In genomic region chr12:96766232-96766631, GRCh38 we compare ENCODE assay signal across 21 cellular contexts.
DNase-seq lines count a peak whose midpoint lies in the region; ATAC-seq and TF ChIP-seq lines count a peak whose summit lies in the region.
"Had no signal": no experiment of that assay in that cellular context is flagged by ENCODE, and none has a peak within 500 bp of the region (broad histone marks: within the 10 kb centered on the region; RNA-seq: fewer than 3 reads in every experiment).

No MANE protein-coding gene starts in this region.

- no peaks in the 10 kb centered on the region for H3K9me3 Mint-ChIP-seq in endothelial cell (ENCODE audit: unreplicated experiment)
- H3K9me3 Mint-ChIP-seq: activated CD4-positive, alpha-beta T cell treated with anti-CD3 and anti-CD28 coated beads, Interleukin-2, amount 10 ng/mL, durations not matched to agents 7 days and 5 days; activated naive CD8-positive, alpha-beta T cell treated with anti-CD3 and anti-CD28 coated beads, Interleukin-2, amount 50 U/mL, for 24 hours; activated T-cell treated with anti-CD3 and anti-CD28 coated beads, Interleukin-2, amount 50 U/mL, for 72 hours; type B pancreatic cell had no signal

- in situ Hi-C loops in ACHN (cut with HindIII; ENCODE audit: low pct_ligation_motif_present, low pct_unique_long_range_greater_than_20kb, low sequenced_read_pairs): loop anchor here (25.0 kb wide), 1 partner anchor 104 kb away; no protein-coding TSS in a partner anchor

- no peaks in the 10 kb centered on the region for H3K36me3 Mint-ChIP-seq in endothelial cell (ENCODE audit: low read depth, unreplicated experiment)
- H3K36me3 Mint-ChIP-seq: type B pancreatic cell had no signal

- H3K4me3 ChIP-seq in choroid plexus epithelial cell (ENCODE audit: low read depth, low read length): no peak overlapping the region
- H3K4me3 ChIP-seq: skin epidermis had no signal

- peaks cover 2% of the 10 kb centered on the region for H3K27me3 Mint-ChIP-seq in endothelial cell (ENCODE audit: unreplicated experiment)
- H3K27me3 Mint-ChIP-seq: activated CD4-positive, alpha-beta T cell treated with anti-CD3 and anti-CD28 coated beads, Interleukin-2, amount 10 ng/mL, durations not matched to agents 7 days and 5 days; type B pancreatic cell had no signal

- H3K27ac Mint-ChIP-seq in endothelial cell (ENCODE audit: unreplicated experiment): no peak overlapping the region
- H3K27ac Mint-ChIP-seq: activated CD4-positive, alpha-beta T cell treated with anti-CD3 and anti-CD28 coated beads, Interleukin-2, amount 10 ng/mL, durations not matched to agents 7 days and 5 days; activated naive CD8-positive, alpha-beta T cell treated with anti-CD3 and anti-CD28 coated beads, Interleukin-2, amount 50 U/mL, for 24 hours; B cell; type B pancreatic cell had no signal

- no peaks in the 10 kb centered on the region for H3K4me1 Mint-ChIP-seq in endothelial cell (ENCODE audit: unreplicated experiment)
- H3K4me1 Mint-ChIP-seq: activated CD4-positive, alpha-beta T cell treated with anti-CD3 and anti-CD28 coated beads, Interleukin-2, amount 10 ng/mL, durations not matched to agents 7 days and 5 days; activated naive CD8-positive, alpha-beta T cell treated with anti-CD3 and anti-CD28 coated beads, Interleukin-2, amount 50 U/mL, for 24 hours; B cell had no signal

- no peak overlapping the region for H3K4me3 Mint-ChIP-seq in endothelial cell (ENCODE audit: unreplicated experiment)
- H3K4me3 Mint-ChIP-seq: activated CD4-positive, alpha-beta T cell treated with anti-CD3 and anti-CD28 coated beads, Interleukin-2, amount 10 ng/mL, durations not matched to agents 7 days and 5 days; activated naive CD8-positive, alpha-beta T cell treated with anti-CD3 and anti-CD28 coated beads, Interleukin-2, amount 50 U/mL, for 24 hours; activated T-cell treated with anti-CD3 and anti-CD28 coated beads, Interleukin-2, amount 50 U/mL, for 72 hours; B cell; type B pancreatic cell had no signal

- DNase-seq in ACHN (peak; percentile 31), Daoy (ENCODE audit: low read depth) (peak; percentile 10), NCI-H146 treated with DMSO at 0.1 percent for 48 hours (lab: John Stamatoyannopoulos, UW; ENCODE audit: unreplicated experiment) (peak; percentile 9), choroid plexus epithelial cell (ENCODE audit: low read depth) (peak; percentile 5), NCI-H1417 (lab: John Stamatoyannopoulos, UW) (no peak), COLO668 (lab: John Stamatoyannopoulos, UW; ENCODE audit: unreplicated experiment) (no peak), endothelial cell (ENCODE audit: low spot score) (no peak)
- DNase-seq: activated CD4-positive, alpha-beta T cell treated with anti-CD3 and anti-CD28 coated beads, Interleukin-2, amount 10 ng/mL, durations not matched to agents 7 days and 5 days; activated naive CD8-positive, alpha-beta T cell treated with anti-CD3 and anti-CD28 coated beads, Interleukin-2, amount 50 U/mL, for 24 hours; activated T-cell treated with anti-CD3 and anti-CD28 coated beads, Interleukin-2, amount 50 U/mL, for 72 hours; cerebellar nuclear complex; DND-41; mesenchymal stem cell; NCI-H187; NCI-H510A treated with DMSO at 0.1 percent for 48 hours; nucleus accumbens; stimulated activated naive CD4-positive, alpha-beta T cell had no signal

- TF ChIP-seq CTCF in choroid plexus epithelial cell (conservative IDR thresholded peaks at IDR 0.05; ENCODE audit: low read depth, low read length) (peak; percentile 36), endothelial cell (IDR thresholded peaks at IDR 0.05; ENCODE audit: unreplicated experiment) (no peak)

- no peak for ATAC-seq in GM19395 (IDR thresholded peaks at IDR 0.05; ENCODE audit: unreplicated experiment)
- ATAC-seq: activated naive CD8-positive, alpha-beta T cell treated with anti-CD3 and anti-CD28 coated beads, Interleukin-2, amount 50 U/mL, for 24 hours; activated T-cell treated with anti-CD3 and anti-CD28 coated beads, Interleukin-2, amount 50 U/mL, for 72 hours had no signal

Comparison
In these comparisons a context has a peak if more than half of its experiments do, and no peak if none do; other contexts are left out.
1. DNase-seq: peak in ACHN (single experiment), Daoy (single experiment), NCI-H146 treated with DMSO at 0.1 percent for 48 hours (single experiment) and choroid plexus epithelial cell (single experiment); none in NCI-H1417 (0 of 3), COLO668 (single experiment) and endothelial cell (single experiment).